In genomic region chr1:231335663-231336602, GRCh38 we compare ENCODE assay signal across 8 cellular contexts. TPM values are rescaled to one million over a fixed set of nuclear protein-coding genes. Genes with fewer than 3 reads are reported as not detected.
DNase-seq lines count a peak whose midpoint lies in the region; ATAC-seq and TF ChIP-seq lines count a peak whose summit lies in the region.

No MANE protein-coding gene starts in this region.

- H3K9ac ChIP-seq in PC-3 (ENCODE audit: low read length): peak overlapping the region; percentile 95

- H3K27me3 ChIP-seq in PC-3 (ENCODE audit: low read length) (no peaks in the 10 kb centered on the region), esophagus muscularis mucosa (no peaks in the 10 kb centered on the region), psoas muscle (ENCODE audit: insufficient read depth in 3 of 3, low read length in 2 of 3) (no peaks in the 10 kb centered on the region)

- peak overlapping the region; percentile 81 for H3K4me3 ChIP-seq in GM08714 (ENCODE audit: low read length)
- peak overlapping the region; percentile 95 for H3K4me3 ChIP-seq in PC-3 (ENCODE audit: low read length)
- peak overlapping the region; percentile 58 to 94 (median 80) for H3K4me3 ChIP-seq in esophagus muscularis mucosa
- H3K4me3 ChIP-seq in psoas muscle: peak overlapping the region; percentile 95

- no peak for TF ChIP-seq CTCF in PC-3 (conservative IDR thresholded peaks at IDR 0.05; ENCODE audit: low read depth, low read length)
- TF ChIP-seq CTCF in esophagus muscularis mucosa (IDR thresholded peaks at IDR 0.05): no peak
- no peak for TF ChIP-seq CTCF in psoas muscle (IDR thresholded peaks at IDR 0.05)

- 73% methylated on average over 21 of the region's 21 CpGs for WGBS in esophagus muscularis mucosa
- WGBS in psoas muscle, 3 donors: 40 to 47% (median 44%) methylated on average over 21 of the region's 21 CpGs

- no TSS peak for BruUV-seq in PC-3 (replicated peaks; lab: Mats Ljungman, UMichigan)

- H2AFZ ChIP-seq in PC-3 (ENCODE audit: low read length): no peak overlapping the region

- TF ChIP-seq POLR2A in esophagus muscularis mucosa (IDR thresholded peaks at IDR 0.05; ENCODE audit: low read depth): no peak

- intact Hi-C loops in PC-3 (cut with micrococcal nuclease): loop anchor here (2.0 to 10.0 kb wide), 2 partner anchors 93 to 361 kb away; partner anchors contain the start of genes ARV1 and TTC13
- intact Hi-C loops in esophagus muscularis mucosa (cut with DNase I): loop anchor here (5.0 kb wide), 1 partner anchor 94 kb away; the partner anchor contains the start of gene GNPAT
- intact Hi-C loops in psoas muscle (cut with DNase I): loop anchor here (5.0 kb wide), 2 partner anchors 94 to 256 kb away; partner anchors contain the start of gene GNPAT (in 2 of the 2)

- H3K4me1 ChIP-seq in PC-3 (ENCODE audit: insufficient read depth, low read length) (peaks cover 17% of the 10 kb centered on the region), esophagus muscularis mucosa (peaks cover 50 to 69% (median 63%) of the 10 kb centered on the region in 4 donors), psoas muscle (peaks cover 52% of the 10 kb centered on the region)

- CTCF ChIA-PET in PC-3 (lab: Charles Lee): no interaction called here

- peaks cover 98% of the 10 kb centered on the region for H3K79me2 ChIP-seq in PC-3 (ENCODE audit: low read length)

- POLR2A ChIA-PET in PC-3 (lab: Charles Lee; ENCODE audit: unreplicated experiment): no interaction called here

- no peaks in the 10 kb centered on the region for H3K9me2 ChIP-seq in PC-3 (replicated peaks; ENCODE audit: low read length)

- ATAC-seq in PC-3 (no peak), psoas muscle (peak in 2 of 4 donors; percentile 38 to 44), esophagus mucosa (no peak)

- peak; percentile 46 for DNase-seq in PC-3
- DNase-seq in esophagus muscularis mucosa (ENCODE audit: extremely low spot score): no peak
- peak; percentile 33 to 69 for DNase-seq in psoas muscle
- DNase-seq in ureter (ENCODE audit: low spot score): no peak
- no peak for DNase-seq in activated effector memory CD4-positive, alpha-beta T cell treated with Interleukin-2 at 50 U/mL for 16 hours
- no peak for DNase-seq in T1000 (lab: John Stamatoyannopoulos, UW)

- H3K27ac ChIP-seq in PC-3 (ENCODE audit: low read length) (no peak overlapping the region), esophagus muscularis mucosa (replicated peaks in 1 of 4) (peak overlapping the region in 2 of 4 donors; percentile 96 to 97), psoas muscle (peak overlapping the region; percentile 99)

- H3K4me2 ChIP-seq in PC-3 (ENCODE audit: low read length): peak overlapping the region; percentile 94

- TF ChIP-seq EP300 in esophagus muscularis mucosa (IDR thresholded peaks at IDR 0.05): no peak

- H4K20me1 ChIP-seq in PC-3 (ENCODE audit: low read length): peaks cover 49% of the 10 kb centered on the region

- H3K9me3 ChIP-seq in PC-3 (ENCODE audit: low read length) (no peaks in the 10 kb centered on the region), esophagus muscularis mucosa (no peaks in the 10 kb centered on the region), psoas muscle (no peaks in the 10 kb centered on the region)

- H3K36me3 ChIP-seq in PC-3 (ENCODE audit: low read depth, low read length) (peaks cover 3% of the 10 kb centered on the region; the same call in 1 of the 2 replicates), esophagus muscularis mucosa (peaks cover 0 to 11% (median 5%) of the 10 kb centered on the region in 4 donors), psoas muscle (ENCODE audit: insufficient read depth in 1 of 2, low read depth in 1 of 2) (peaks cover 0 to 17% of the 10 kb centered on the region in 2 donors)

- H3F3A ChIP-seq in PC-3 (ENCODE audit: low read length, unreplicated experiment): no peaks in the 10 kb centered on the region

RNA-seq across cellular contexts. Expression of gene EXOC8, which starts 1.7 kb away (rescaled TPM):
- total RNA-seq in PC-3 (2014; rRNA removed) (14.0 and 14.9 TPM in 2 replicates), esophagus muscularis mucosa (10 to 100 TPM; 13.0 to 15.4 (median 14.3) TPM), psoas muscle (10 to 100 TPM; 13.7 to 39.9 (median 23.5) TPM), esophagus mucosa (7.9 TPM), ureter (13.3 TPM)
- 10 to 100 TPM in 2 of 3 donors, 1 to 10 TPM in 1; 5.2 to 25.4 (median 12.6) TPM for polyA plus RNA-seq in psoas muscle

RNA-seq across cellular contexts. Expression of gene SPRTN, which starts 2.2 kb away (rescaled TPM):
- 17.1 and 27.8 TPM in 2 replicates for total RNA-seq in PC-3 (2014; rRNA removed)
- 10 to 100 TPM; 11.9 to 23.7 (median 15.0) TPM for total RNA-seq in esophagus muscularis mucosa
- 1 to 10 TPM; 7.0 to 9.8 (median 9.2) TPM for total RNA-seq in psoas muscle
- polyA plus RNA-seq in psoas muscle: 10 to 100 TPM in 1 of 3 donors, 1 to 10 TPM in 2; 4.3 to 14.8 (median 6.2) TPM
- total RNA-seq in esophagus mucosa: 7.6 TPM
- total RNA-seq in ureter: 10.9 TPM

Comparison
In these comparisons a context has a peak if more than half of its experiments do, and no peak if none do; other contexts are left out.
1. DNase-seq: peak in PC-3 (single experiment) and psoas muscle (2 of 2); none in esophagus muscularis mucosa (single experiment), ureter (single experiment), activated effector memory CD4-positive, alpha-beta T cell treated with Interleukin-2 at 50 U/mL for 16 hours (single experiment) and T1000 (single experiment).
2. Peak in every context shown above with its lines, with median percentiles within 50 percentile points of each other: H3K4me3 ChIP-seq.